In the genomic region with DNA sequence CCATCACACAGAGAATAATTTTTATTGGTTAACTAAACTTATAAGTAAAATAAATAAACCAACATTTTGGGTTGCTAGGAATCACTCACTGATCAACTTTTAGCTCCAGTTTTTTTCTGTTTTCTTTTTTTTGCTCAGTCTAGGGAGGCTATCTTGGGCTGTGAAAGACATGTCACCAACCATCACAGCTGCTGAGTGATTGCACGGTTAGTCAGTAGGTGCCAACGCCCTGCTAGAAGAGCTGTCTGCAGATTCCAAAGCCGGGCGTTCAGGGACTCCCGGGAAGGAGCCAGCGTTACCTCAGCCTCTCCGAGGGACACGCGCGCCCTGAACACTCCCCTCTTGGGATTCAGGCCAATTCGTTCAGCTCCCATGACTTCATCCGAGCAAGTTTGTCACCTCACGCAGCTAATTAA, we compare ENCODE assay signal across 8 cellular contexts. TPM values are rescaled to one million over a fixed set of nuclear protein-coding genes. Genes with fewer than 3 reads are reported as not detected.
DNase-seq lines count a peak whose midpoint lies in the region; TF ChIP-seq lines count a peak whose summit lies in the region.

No MANE protein-coding gene starts in this region.

- WGBS in trophoblast cell (ENCODE audit: extremely low coverage, insufficient coverage, insufficient read length): no CpG with 5 or more reads among the region's 13 CpGs

- DNase-seq in stimulated activated CD4-positive, alpha-beta T cell treated with anti-CD3 and anti-CD28 coated beads, Interleukin-15, amount 100 ng/mL, for 24 hours: peak; percentile 42
- no peak for DNase-seq in stimulated activated CD4-positive, alpha-beta T cell treated with anti-CD3 and anti-CD28 coated beads, Interleukin-4, amount 100 ng/mL, for 24 hours
- DNase-seq in HFFc6 (peak; percentile 84), MG63 (peak; percentile 86), cardiac septum (ENCODE audit: low spot score) (peak; percentile 85), trophoblast cell (peak; percentile 92), GM20000 (ENCODE audit: low spot score) (no peak)
- DNase-seq in activated naive CD4-positive, alpha-beta T cell treated with anti-CD3 and anti-CD28 coated beads, Interleukin-2, amount 10 ng/mL, durations not matched to agents 7 days and 5 days: peak; percentile 49

- H3K4ac ChIP-seq in trophoblast cell (ENCODE audit: low read depth, low read length): peak overlapping the region; percentile 16

- no peak overlapping the region for H2BK12ac ChIP-seq in trophoblast cell (ENCODE audit: low read length)

- peaks cover 0 to under 1% of the 10 kb centered on the region in 2 experiments for H3K4me1 ChIP-seq in trophoblast cell (ENCODE audit: control insufficient read depth in 1 of 2, insufficient read depth in 2 of 2, low read length in 2 of 2)

- H3K18ac ChIP-seq in trophoblast cell (ENCODE audit: low read length): peak overlapping the region; percentile 91

- H3K79me1 ChIP-seq in trophoblast cell (ENCODE audit: low read length): peaks cover 12% of the 10 kb centered on the region

- H2BK120ac ChIP-seq in trophoblast cell (ENCODE audit: insufficient read depth, low read length, poor library complexity): peak overlapping the region; percentile 94

- intact Hi-C loops in cardiac septum (cut with DNase I): loop anchor here (1.0 to 10.0 kb wide), 2 partner anchors 26 to 91 kb away; a partner anchor contains a TSS

- H3K27me3 ChIP-seq in MG63: no peaks in the 10 kb centered on the region
- no peaks in the 10 kb centered on the region for H3K27me3 ChIP-seq in trophoblast cell (ENCODE audit: insufficient read depth, low read length)

- H3K79me2 ChIP-seq in trophoblast cell (ENCODE audit: control insufficient read depth, insufficient read depth, low read length, poor library complexity): peaks cover 9% of the 10 kb centered on the region

- H3K27me3 Mint-ChIP-seq in HFFc6 (ENCODE audit: insufficient read depth): no peaks in the 10 kb centered on the region; the same call in none of the 2 replicates
- no peaks in the 10 kb centered on the region for H3K27me3 Mint-ChIP-seq in activated naive CD4-positive, alpha-beta T cell treated with anti-CD3 and anti-CD28 coated beads, Interleukin-2, amount 10 ng/mL, durations not matched to agents 7 days and 5 days

- peak overlapping the region; percentile 77 for H4K12ac ChIP-seq in trophoblast cell (ENCODE audit: low read depth, low read length)

- peak overlapping the region; percentile 33 for H3K14ac ChIP-seq in trophoblast cell (ENCODE audit: low read length)

- peak overlapping the region; percentile 81 for H3K27ac ChIP-seq in trophoblast cell (ENCODE audit: low read depth, low read length)

- H4K91ac ChIP-seq in trophoblast cell (ENCODE audit: low read depth, low read length): peak overlapping the region; percentile 96

- peak overlapping the region; percentile 59 for H2AFZ ChIP-seq in trophoblast cell (ENCODE audit: insufficient read depth, low read length, poor library complexity)

- no peaks in the 10 kb centered on the region for H3K9me3 ChIP-seq in MG63
- no peaks in the 10 kb centered on the region for H3K9me3 ChIP-seq in trophoblast cell (ENCODE audit: insufficient read depth, low read depth, low read length)

- H3K4me3 ChIP-seq in MG63: peak overlapping the region; percentile 83
- peak overlapping the region; percentile 93 for H3K4me3 ChIP-seq in trophoblast cell (ENCODE audit: low read depth, low read length)

- no peaks in the 10 kb centered on the region for H3K9me3 Mint-ChIP-seq in HFFc6
- H3K9me3 Mint-ChIP-seq in activated naive CD4-positive, alpha-beta T cell treated with anti-CD3 and anti-CD28 coated beads, Interleukin-2, amount 10 ng/mL, durations not matched to agents 7 days and 5 days: peaks cover 5% of the 10 kb centered on the region

- H3K4me2 ChIP-seq in trophoblast cell (ENCODE audit: low read length): peak overlapping the region; percentile 96

- peaks cover 47% of the 10 kb centered on the region for H3K4me1 Mint-ChIP-seq in HFFc6 (ENCODE audit: low read depth)
- H3K4me1 Mint-ChIP-seq in activated naive CD4-positive, alpha-beta T cell treated with anti-CD3 and anti-CD28 coated beads, Interleukin-2, amount 10 ng/mL, durations not matched to agents 7 days and 5 days: peaks cover 54% of the 10 kb centered on the region

- peaks cover 18% of the 10 kb centered on the region; the same call in 1 of the 2 replicates for H3K36me3 ChIP-seq in MG63
- no peaks in the 10 kb centered on the region for H3K36me3 ChIP-seq in trophoblast cell (ENCODE audit: control insufficient read depth in 1 of 2, insufficient read depth in 2 of 2, low read length in 2 of 2)

- peak overlapping the region; percentile 30 for H2AK5ac ChIP-seq in trophoblast cell (ENCODE audit: low read length)

- peak overlapping the region; percentile 97 for H3K4me3 Mint-ChIP-seq in HFFc6
- peak overlapping the region; percentile 97 for H3K4me3 Mint-ChIP-seq in activated naive CD4-positive, alpha-beta T cell treated with anti-CD3 and anti-CD28 coated beads, Interleukin-2, amount 10 ng/mL, durations not matched to agents 7 days and 5 days

- TF ChIP-seq CTCF in HFFc6 (IDR thresholded peaks at IDR 0.05) (no peak), GM20000 (IDR thresholded peaks at IDR 0.05; ENCODE audit: extremely low read depth, missing control alignments) (no peak)

- CTCF ChIA-PET in activated naive CD4-positive, alpha-beta T cell treated with anti-CD3 and anti-CD28 coated beads, Interleukin-2, amount 10 ng/mL, durations not matched to agents 7 days and 5 days (lab: Charles Lee): interaction anchor here (0.7 to 1.2 kb wide), 4 partner anchors 27 to 97 kb away, joined by 3 to 4 read pairs (median 3); no protein-coding TSS in a partner anchor

- H3K23ac ChIP-seq in trophoblast cell (ENCODE audit: low read length): no peak overlapping the region

- peaks cover 41% of the 10 kb centered on the region for H3K36me3 Mint-ChIP-seq in HFFc6 (ENCODE audit: low read depth)
- H3K36me3 Mint-ChIP-seq in activated naive CD4-positive, alpha-beta T cell treated with anti-CD3 and anti-CD28 coated beads, Interleukin-2, amount 10 ng/mL, durations not matched to agents 7 days and 5 days: peaks cover 13% of the 10 kb centered on the region

- peak overlapping the region; percentile 100 for H3K27ac Mint-ChIP-seq in HFFc6
- peak overlapping the region; percentile 99 for H3K27ac Mint-ChIP-seq in activated naive CD4-positive, alpha-beta T cell treated with anti-CD3 and anti-CD28 coated beads, Interleukin-2, amount 10 ng/mL, durations not matched to agents 7 days and 5 days

- H4K8ac ChIP-seq in trophoblast cell (ENCODE audit: low read depth, low read length): peak overlapping the region; percentile 92

- H2BK5ac ChIP-seq in trophoblast cell (ENCODE audit: low read depth, low read length, poor library complexity): peak overlapping the region; percentile 97

- peak overlapping the region; percentile 92 for H3K9ac ChIP-seq in trophoblast cell (ENCODE audit: low read length)

RNA-seq across cellular contexts. Expression of a gene that starts 0.6 kb away (rescaled TPM):
- 10 to 100 TPM; 37.8 to 46.9 (median 43.2) TPM for total RNA-seq in HFFc6 (2021; fragmentation: NEBNext Ultra II Directional; extraction: Animal tissue kit (Norgen Biotek cat#: 25700))
- total RNA-seq in MG63 (2014; rRNA removed; shearing (Covaris generic); ENCODE audit: low replicate concordance): 9.3 and 13.6 TPM in 2 replicates
- total RNA-seq in cardiac septum: 40.8 TPM
- 27.8 and 28.9 TPM in 2 replicates for polyA plus RNA-seq in trophoblast cell (2013)

RNA-seq across cellular contexts. Expression of a gene that starts 26.2 kb away (rescaled TPM):
- total RNA-seq in HFFc6 (2021; fragmentation: NEBNext Ultra II Directional; extraction: Animal tissue kit (Norgen Biotek cat#: 25700)): 100 to 1,000 TPM in 3 of 6 experiments, 10 to 100 TPM in 3; 84.6 to 138 (median 100) TPM
- total RNA-seq in MG63 (2014; rRNA removed; shearing (Covaris generic); ENCODE audit: low replicate concordance): 37.3 and 71.8 TPM in 2 replicates
- 213 TPM for total RNA-seq in cardiac septum
- polyA plus RNA-seq in trophoblast cell (2013): 21.9 and 27.2 TPM in 2 replicates

Comparison
In these comparisons a context has a peak if more than half of its experiments do, and no peak if none do; other contexts are left out.
1. DNase-seq: peak in stimulated activated CD4-positive, alpha-beta T cell treated with anti-CD3 and anti-CD28 coated beads, Interleukin-15, amount 100 ng/mL, for 24 hours (single experiment), HFFc6 (single experiment), MG63 (single experiment), activated naive CD4-positive, alpha-beta T cell treated with anti-CD3 and anti-CD28 coated beads, Interleukin-2, amount 10 ng/mL, durations not matched to agents 7 days and 5 days (single experiment), cardiac septum (single experiment) and trophoblast cell (2 of 2); none in stimulated activated CD4-positive, alpha-beta T cell treated with anti-CD3 and anti-CD28 coated beads, Interleukin-4, amount 100 ng/mL, for 24 hours (single experiment) and GM20000 (single experiment).